Comparison of ENCODE assay signal across 24 cellular contexts in genomic region chr11:6988506-6988905, GRCh38. TPM values are rescaled to one million over a fixed set of nuclear protein-coding genes. Genes with fewer than 3 reads are reported as not detected.
"Had no signal": no experiment of that assay in that cellular context is flagged by ENCODE, and none has a peak within 500 bp of the region (broad histone marks: within the 10 kb centered on the region; RNA-seq: fewer than 3 reads in every experiment).

No MANE protein-coding gene starts in this region.

- H3K9me3 ChIP-seq: prostate gland, upper lobe of left lung had no signal

- H3K4me1 Mint-ChIP-seq: activated CD4-positive, alpha-beta T cell treated with anti-CD3 and anti-CD28 coated beads, Interleukin-2, amount 10 ng/mL, durations not matched to agents 24 days and 14 days; activated naive CD8-positive, alpha-beta T cell treated with anti-CD3 and anti-CD28 coated beads, Interleukin-2, amount 50 U/mL, for 24 hours; immature natural killer cell; naive thymus-derived CD8-positive, alpha-beta T cell had no signal

- H3K27ac ChIP-seq: left ventricle myocardium inferior, neural progenitor cell, prostate gland, upper lobe of left lung had no signal

- H3K4me2 ChIP-seq: neural progenitor cell had no signal

- H3K4me3 Mint-ChIP-seq: activated CD4-positive, alpha-beta T cell treated with anti-CD3 and anti-CD28 coated beads, Interleukin-2, amount 10 ng/mL, durations not matched to agents 24 days and 14 days; activated CD8-positive, alpha-beta T cell treated with anti-CD3 and anti-CD28 coated beads, Interleukin-2, amount 10 ng/mL, durations not matched to agents 7 days and 5 days; activated naive CD8-positive, alpha-beta T cell treated with anti-CD3 and anti-CD28 coated beads, Interleukin-2, amount 50 U/mL, for 24 hours; activated T-helper 1 cell treated with anti-CD3 and anti-CD28 coated beads, Interleukin-12 subunit alpha, Interleukin-12 subunit beta, Interleukin-2, Interleukin-4 antibody, amounts not matched to agents 30 ng/mL and 10 ng/mL and 1 ng/mL, durations not matched to agents 14 hours and 24 hours and 36 hours; immature natural killer cell; mesothelial cell of epicardium; naive thymus-derived CD8-positive, alpha-beta T cell; neural progenitor cell had no signal

- H3K27me3 Mint-ChIP-seq: activated CD4-positive, alpha-beta T cell treated with anti-CD3 and anti-CD28 coated beads, Interleukin-2, amount 10 ng/mL, durations not matched to agents 24 days and 14 days; activated naive CD8-positive, alpha-beta T cell treated with anti-CD3 and anti-CD28 coated beads, Interleukin-2, amount 50 U/mL, for 24 hours had no signal

- H3K27me3 ChIP-seq: neural progenitor cell, upper lobe of left lung had no signal

- FAIRE-seq: bronchial epithelial cell, endometrium had no signal

- H3K9ac ChIP-seq: neural progenitor cell had no signal

- H3K27ac Mint-ChIP-seq: activated CD4-positive, alpha-beta T cell treated with anti-CD3 and anti-CD28 coated beads, Interleukin-2, amount 10 ng/mL, durations not matched to agents 24 days and 14 days; activated CD8-positive, alpha-beta T cell treated with anti-CD3 and anti-CD28 coated beads, Interleukin-2, amount 10 ng/mL, durations not matched to agents 7 days and 5 days; activated naive CD8-positive, alpha-beta T cell treated with anti-CD3 and anti-CD28 coated beads, Interleukin-2, amount 50 U/mL, for 24 hours; activated T-helper 1 cell treated with anti-CD3 and anti-CD28 coated beads, Interleukin-12 subunit alpha, Interleukin-12 subunit beta, Interleukin-2, Interleukin-4 antibody, amounts not matched to agents 30 ng/mL and 10 ng/mL and 1 ng/mL, durations not matched to agents 14 hours and 24 hours and 36 hours; immature natural killer cell; mesothelial cell of epicardium; naive thymus-derived CD8-positive, alpha-beta T cell; neural progenitor cell had no signal

- H3K9me3 Mint-ChIP-seq: activated CD4-positive, alpha-beta T cell treated with anti-CD3 and anti-CD28 coated beads, Interleukin-2, amount 10 ng/mL, durations not matched to agents 24 days and 14 days; activated naive CD8-positive, alpha-beta T cell treated with anti-CD3 and anti-CD28 coated beads, Interleukin-2, amount 50 U/mL, for 24 hours; activated T-helper 1 cell treated with anti-CD3 and anti-CD28 coated beads, Interleukin-12 subunit alpha, Interleukin-12 subunit beta, Interleukin-2, Interleukin-4 antibody, amounts not matched to agents 30 ng/mL and 10 ng/mL and 1 ng/mL, durations not matched to agents 14 hours and 24 hours and 36 hours had no signal

- H2AFZ ChIP-seq: neural progenitor cell had no signal

- H3K36me3 Mint-ChIP-seq: immature natural killer cell; mesothelial cell of epicardium; naive thymus-derived CD8-positive, alpha-beta T cell; neural progenitor cell had no signal

- H3K4me1 ChIP-seq: left ventricle myocardium inferior, neural progenitor cell, prostate gland, upper lobe of left lung had no signal

- ATAC-seq: activated CD4-positive, CD25-positive, alpha-beta regulatory T cell treated with anti-CD3 and anti-CD28 coated beads, Interleukin-2, amount 50 U/mL, for 24 hours; activated CD8-positive, alpha-beta T cell treated with anti-CD3 and anti-CD28 coated beads, Interleukin-2, amount 10 ng/mL, durations not matched to agents 7 days and 5 days; activated naive CD8-positive, alpha-beta T cell treated with anti-CD3 and anti-CD28 coated beads, Interleukin-2, amount 50 U/mL, for 24 hours; naive thymus-derived CD8-positive, alpha-beta T cell; stimulated activated naive CD8-positive, alpha-beta T cell treated with anti-CD3 and anti-CD28 coated beads, Interleukin-15, Interleukin-2, amounts not matched to agents 100 U/mL and 50 U/mL, for 24 hours had no signal

- H3K36me3 ChIP-seq: left ventricle myocardium inferior, neural progenitor cell, prostate gland, upper lobe of left lung had no signal

- H3K4me3 ChIP-seq: left ventricle myocardium inferior, neural progenitor cell, prostate gland, upper lobe of left lung had no signal

- DNase-seq: activated CD4-positive, alpha-beta T cell treated with anti-CD3 and anti-CD28 coated beads, Interleukin-2, amount 10 ng/mL, durations not matched to agents 24 days and 14 days; activated CD8-positive, alpha-beta T cell treated with anti-CD3 and anti-CD28 coated beads, Interleukin-2, amount 10 ng/mL, durations not matched to agents 7 days and 5 days; activated gamma-delta T cell; activated naive CD4-positive, alpha-beta T cell treated with anti-CD3 and anti-CD28 coated beads, Interleukin-2, amount 50 U/mL, for 16 hours; activated naive CD8-positive, alpha-beta T cell treated with anti-CD3 and anti-CD28 coated beads, Interleukin-2, amount 50 U/mL, for 24 hours; anterior cingulate cortex; cortex of kidney; foreskin melanocyte; immature natural killer cell; left ventricle myocardium inferior; naive thymus-derived CD8-positive, alpha-beta T cell; stimulated activated CD4-positive, alpha-beta T cell treated with anti-CD3 and anti-CD28 coated beads, Interleukin-4, amount 100 ng/mL, for 4 hours; stimulated activated naive CD8-positive, alpha-beta T cell treated with anti-CD3 and anti-CD28 coated beads, Interleukin-15, Interleukin-2, amounts not matched to agents 100 U/mL and 50 U/mL, for 24 hours; upper lobe of left lung had no signal

RNA-seq across cellular contexts. Expression of gene ZNF214, which starts 31.6 kb away (rescaled TPM):
- total RNA-seq: activated CD4-positive, alpha-beta T cell treated with anti-CD3 and anti-CD28 coated beads, Interleukin-2, amount 10 ng/mL, durations not matched to agents 24 days and 14 days; activated CD8-positive, alpha-beta T cell treated with anti-CD3 and anti-CD28 coated beads, Interleukin-2, amount 10 ng/mL, durations not matched to agents 7 days and 5 days; activated T-helper 1 cell treated with anti-CD3 and anti-CD28 coated beads, Interleukin-12 subunit alpha, Interleukin-12 subunit beta, Interleukin-2, Interleukin-4 antibody, amounts not matched to agents 30 ng/mL and 10 ng/mL and 1 ng/mL, durations not matched to agents 14 hours and 24 hours and 36 hours; naive thymus-derived CD8-positive, alpha-beta T cell; T-helper 2 cell treated with Interferon-gamma antibody and Interleukin-4, amounts not matched to agents 100 ng/mL and 5 ng/mL, for 36 hours had no signal
- polyA plus RNA-seq: immature natural killer cell; naive thymus-derived CD8-positive, alpha-beta T cell had no signal

RNA-seq across cellular contexts. Expression of gene NLRP14, which starts 31.8 kb away (rescaled TPM):
- total RNA-seq: left ventricle myocardium inferior; lung microvascular endothelial cell; naive thymus-derived CD8-positive, alpha-beta T cell; omental fat pad had no signal
- polyA plus RNA-seq: immature natural killer cell; naive thymus-derived CD8-positive, alpha-beta T cell had no signal
